1 cellular context compared by ENCODE assay signal in the genomic region with DNA sequence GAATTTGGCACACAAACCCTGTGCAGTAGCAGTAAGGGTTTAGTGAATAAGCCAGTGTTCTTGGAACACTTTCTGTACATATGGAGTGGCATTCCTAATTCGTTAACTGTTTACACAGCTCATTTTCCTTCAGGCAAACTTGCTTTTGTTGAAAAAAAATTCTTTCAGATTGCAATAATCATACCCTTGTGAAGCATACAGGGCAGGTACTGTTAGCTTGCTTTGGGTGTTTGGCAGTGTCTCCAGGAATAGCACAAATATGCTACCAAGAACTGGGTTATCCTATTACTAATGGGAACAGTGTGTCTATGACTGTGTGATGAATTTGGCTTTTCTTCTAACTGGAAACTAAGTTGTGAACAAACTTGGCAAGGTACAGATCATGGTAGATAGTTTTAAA.
TF ChIP-seq lines count a peak whose summit lies in the region.

No MANE protein-coding gene starts in this region.

TF ChIP-seq in K562, 482 proteins besides CTCF, POLR2A, EP300 and RAD21:
- no peak for TF ChIP-seq ESRRB (CRISPR knock-in tag; IDR thresholded peaks at IDR 0.05; ENCODE audit: borderline replicate concordance)
- no peak for TF ChIP-seq CHD2 (IDR thresholded peaks at IDR 0.05; ENCODE audit: low read depth, low read length)
- TF ChIP-seq XRCC3 (IDR thresholded peaks at IDR 0.05): no peak
- no peak for TF ChIP-seq GABPB1 (CRISPR knock-in tag; IDR thresholded peaks at IDR 0.05)
- no peak for TF ChIP-seq SRSF9 (IDR thresholded peaks at IDR 0.05; ENCODE audit: borderline replicate concordance, low read depth, low read length)
- TF ChIP-seq, protein P1, sequence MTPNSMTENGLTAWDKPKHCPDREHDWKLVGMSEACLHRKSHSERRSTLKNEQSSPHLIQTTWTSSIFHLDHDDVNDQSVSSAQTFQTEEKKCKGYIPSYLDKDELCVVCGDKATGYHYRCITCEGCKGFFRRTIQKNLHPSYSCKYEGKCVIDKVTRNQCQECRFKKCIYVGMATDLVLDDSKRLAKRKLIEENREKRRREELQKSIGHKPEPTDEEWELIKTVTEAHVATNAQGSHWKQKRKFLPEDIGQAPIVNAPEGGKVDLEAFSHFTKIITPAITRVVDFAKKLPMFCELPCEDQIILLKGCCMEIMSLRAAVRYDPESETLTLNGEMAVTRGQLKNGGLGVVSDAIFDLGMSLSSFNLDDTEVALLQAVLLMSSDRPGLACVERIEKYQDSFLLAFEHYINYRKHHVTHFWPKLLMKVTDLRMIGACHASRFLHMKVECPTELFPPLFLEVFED (CRISPR knock-in tag; conservative IDR thresholded peaks at IDR 0.05): no peak
- TF ChIP-seq CCAR2 (IDR thresholded peaks at IDR 0.05; ENCODE audit: low read depth, low read length): no peak
- TF ChIP-seq SMARCA4 (IDR thresholded peaks at IDR 0.05): no peak
- TF ChIP-seq ZC3H8 (IDR thresholded peaks at IDR 0.05): no peak
- TF ChIP-seq, protein P2, sequence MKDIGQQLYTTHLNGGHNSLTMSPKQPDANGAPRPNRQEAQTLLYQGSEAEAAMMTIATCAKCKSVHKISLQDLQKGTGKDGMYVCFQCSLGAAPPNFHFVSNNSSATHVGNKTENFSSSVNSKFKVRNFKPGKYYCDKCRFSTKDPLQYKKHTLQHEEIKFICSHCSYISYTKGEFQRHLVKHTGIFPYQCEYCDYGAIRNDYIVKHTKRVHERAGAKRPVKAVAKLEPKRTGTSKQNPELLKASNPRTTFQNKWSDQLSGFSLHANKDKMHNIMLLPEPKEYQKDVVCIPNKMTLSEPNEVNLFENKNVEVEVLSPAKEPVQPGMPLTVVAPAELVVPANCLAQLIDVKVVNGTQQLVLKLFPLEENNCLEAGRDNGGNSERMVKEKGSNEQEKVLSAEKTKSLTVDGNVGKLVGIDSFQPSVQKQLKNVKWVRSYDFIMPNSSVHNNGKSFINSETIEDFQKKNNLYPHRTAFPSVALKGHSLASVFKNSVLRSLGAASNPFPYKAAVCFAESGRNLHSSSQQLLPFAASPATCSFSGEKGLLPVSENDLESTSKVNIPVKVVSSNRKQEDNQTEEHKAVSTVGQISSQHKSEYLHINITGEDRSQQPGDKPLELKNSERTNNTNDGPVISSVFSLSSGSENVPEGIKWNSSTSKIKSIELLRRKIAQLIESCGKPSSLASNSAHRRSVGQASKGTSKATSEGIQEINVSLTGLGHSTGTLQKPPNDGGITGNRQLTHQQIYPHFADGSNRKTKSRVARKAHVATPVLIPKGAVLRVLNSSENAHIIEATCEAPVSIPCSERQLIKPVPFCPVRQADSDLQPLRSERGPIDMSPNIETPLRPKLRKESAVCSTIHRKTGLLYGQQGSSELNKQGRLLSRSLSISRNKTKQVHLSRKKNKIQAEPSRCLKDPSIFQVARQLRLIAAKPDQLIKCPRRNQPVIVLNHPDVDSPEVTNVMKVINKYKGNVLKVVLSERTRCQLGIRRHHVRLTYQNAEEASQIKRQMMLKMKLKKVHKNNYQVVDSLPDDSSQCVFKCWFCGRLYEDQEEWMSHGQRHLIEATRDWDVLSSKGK (CRISPR knock-in tag; IDR thresholded peaks at IDR 0.05): no peak
- no peak for TF ChIP-seq SIN3A (IDR thresholded peaks at IDR 0.05; ENCODE audit: borderline replicate concordance in 2 of 2, control insufficient read depth in 1 of 2, low read depth in 2 of 2, low read length in 2 of 2)
- TF ChIP-seq, protein P3, sequence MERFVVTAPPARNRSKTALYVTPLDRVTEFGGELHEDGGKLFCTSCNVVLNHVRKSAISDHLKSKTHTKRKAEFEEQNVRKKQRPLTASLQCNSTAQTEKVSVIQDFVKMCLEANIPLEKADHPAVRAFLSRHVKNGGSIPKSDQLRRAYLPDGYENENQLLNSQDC (CRISPR knock-in tag; IDR thresholded peaks at IDR 0.05): no peak
- no peak for TF ChIP-seq RFX7 (CRISPR knock-in tag; IDR thresholded peaks at IDR 0.05)
- TF ChIP-seq LCOR (CRISPR knock-in tag; IDR thresholded peaks at IDR 0.05): no peak
- TF ChIP-seq STAT5A (IDR thresholded peaks at IDR 0.05; ENCODE audit: borderline replicate concordance, low read length): no peak
- TF ChIP-seq PHB (CRISPR knock-in tag; IDR thresholded peaks at IDR 0.05): no peak
- TF ChIP-seq ZNF41 (CRISPR knock-in tag; conservative IDR thresholded peaks at IDR 0.05): no peak
- no peak for TF ChIP-seq PRMT5 (CRISPR knock-in tag; IDR thresholded peaks at IDR 0.05)
